In genomic region chr5:162558120-162558519, GRCh38 we compare ENCODE assay signal across 31 cellular contexts.
"Had no signal": no experiment of that assay in that cellular context is flagged by ENCODE, and none has a peak within 500 bp of the region (broad histone marks: within the 10 kb centered on the region; RNA-seq: fewer than 3 reads in every experiment).

No MANE protein-coding gene starts in this region.

- H3K4me3 ChIP-seq: adrenal gland, ascending aorta, body of pancreas, breast epithelium, cardiac muscle cell had no signal

- H3K27ac ChIP-seq: adrenal gland, ascending aorta, body of pancreas, brain microvascular endothelial cell, breast epithelium, cardiac muscle cell had no signal

- H3K4me1 ChIP-seq: adrenal gland, ascending aorta, body of pancreas, breast epithelium had no signal

- H3K9me3 ChIP-seq: adrenal gland, ascending aorta, body of pancreas, breast epithelium had no signal

- ATAC-seq: activated naive CD4-positive, alpha-beta T cell treated with anti-CD3 and anti-CD28 coated beads, Interleukin-2, amount 50 U/mL, for 72 hours; activated naive CD8-positive, alpha-beta T cell treated with anti-CD3 and anti-CD28 coated beads, Interleukin-2, amount 50 U/mL, for 24 hours; activated T-cell treated with anti-CD3 and anti-CD28 coated beads, Interleukin-2, amount 50 U/mL, for 4 hours; activated T-cell treated with anti-CD3 and anti-CD28 coated beads, Interleukin-2, amount 50 U/mL, for 72 hours; activated T-helper 17 cell treated with anti-CD3 and anti-CD28 coated beads, Interleukin-2, amount 50 U/mL, for 72 hours; body of pancreas had no signal

- H3K27me3 ChIP-seq: adrenal gland, ascending aorta, body of pancreas, brain microvascular endothelial cell, breast epithelium, cardiac muscle cell had no signal

- DNase-seq: activated effector memory CD4-positive, alpha-beta T cell treated with anti-CD3 and anti-CD28 coated beads, Interleukin-2, amount 50 U/mL, for 16 hours; activated effector memory CD4-positive, alpha-beta T cell treated with Interleukin-2 at 50 U/mL for 16 hours; activated gamma-delta T cell; activated gamma-delta T cell treated with Interleukin-2 at 50 U/mL for 16 hours; activated naive CD4-positive, alpha-beta T cell; activated naive CD4-positive, alpha-beta T cell treated with anti-CD3 and anti-CD28 coated beads for 36 hours; activated naive CD4-positive, alpha-beta T cell treated with anti-CD3 and anti-CD28 coated beads, Interleukin-2, amount 10 ng/mL, durations not matched to agents 7 days and 5 days; activated naive CD4-positive, alpha-beta T cell treated with anti-CD3 and anti-CD28 coated beads, Interleukin-2, amount 50 U/mL, for 16 hours; activated naive CD4-positive, alpha-beta T cell treated with Interleukin-2 at 50 U/mL for 16 hours; activated naive CD8-positive, alpha-beta T cell treated with anti-CD3 and anti-CD28 coated beads for 36 hours; activated naive CD8-positive, alpha-beta T cell treated with anti-CD3 and anti-CD28 coated beads, Interleukin-2, amount 10 ng/mL, durations not matched to agents 7 days and 5 days; activated naive CD8-positive, alpha-beta T cell treated with anti-CD3 and anti-CD28 coated beads, Interleukin-2, amount 50 U/mL, for 24 hours; activated T-cell treated with anti-CD3 and anti-CD28 coated beads, Interleukin-2, amount 50 U/mL, for 24 hours; activated T-cell treated with anti-CD3 and anti-CD28 coated beads, Interleukin-2, amount 50 U/mL, for 4 hours; activated T-cell treated with anti-CD3 and anti-CD28 coated beads, Interleukin-2, amount 50 U/mL, for 48 hours; activated T-cell treated with anti-CD3 and anti-CD28 coated beads, Interleukin-2, amount 50 U/mL, for 72 hours; adrenal gland; amniotic stem cell; amygdala; anterior cingulate cortex; aorta; body of pancreas; brain microvascular endothelial cell; caudate nucleus; central memory CD4-positive, alpha-beta T cell; cerebellar nuclear complex had no signal

- H3K36me3 ChIP-seq: adrenal gland, ascending aorta, brain microvascular endothelial cell, breast epithelium, cardiac muscle cell had no signal
